14 cellular contexts compared by ENCODE assay signal in genomic region chr1:151661728-151662127, GRCh38. TPM values are rescaled to one million over a fixed set of nuclear protein-coding genes. Genes with fewer than 3 reads are reported as not detected.
DNase-seq lines count a peak whose midpoint lies in the region; ATAC-seq and TF ChIP-seq lines count a peak whose summit lies in the region.
"Had no signal": no experiment of that assay in that cellular context is flagged by ENCODE, and none has a peak within 500 bp of the region (broad histone marks: within the 10 kb centered on the region; RNA-seq: fewer than 3 reads in every experiment).

No MANE protein-coding gene starts in this region.

- peaks cover 5 to 12% of the 10 kb centered on the region in 2 donors for H3K4me1 ChIP-seq in duodenal mucosa (ENCODE audit: control insufficient read depth in 1 of 2, insufficient read depth in 2 of 2, low read length in 2 of 2)

- CTCF ChIA-PET in activated CD8-positive, alpha-beta memory T cell treated with anti-CD3 and anti-CD28 coated beads, Interleukin-2, amount 10 ng/mL, durations not matched to agents 7 days and 5 days (lab: Charles Lee), result interaction anchor here (1.1 kb wide), 1 partner anchor 68 kb away, joined by 3 read pairs; no protein-coding TSS in a partner anchor

- H3K4me3 ChIP-seq in duodenal mucosa (ENCODE audit: low read depth in 1 of 2, low read length in 2 of 2), result peak overlapping the region; percentile 27 to 40
- H3K4me3 ChIP-seq: MG63, PC-9, tibial nerve had no signal

- peaks cover 8% of the 10 kb centered on the region for H3K4me1 Mint-ChIP-seq in activated CD8-positive, alpha-beta memory T cell treated with anti-CD3 and anti-CD28 coated beads, Interleukin-2, amount 10 ng/mL, durations not matched to agents 7 days and 5 days
- peaks cover 7% of the 10 kb centered on the region for H3K4me1 Mint-ChIP-seq in stimulated activated effector memory CD8-positive, alpha-beta T cell treated with anti-CD3 and anti-CD28 coated beads, Interleukin-12 subunit alpha, Interleukin-12 subunit beta, amount 100 ng/mL, for 72 hours

- peaks cover 16% of the 10 kb centered on the region for H3K36me3 Mint-ChIP-seq in activated CD8-positive, alpha-beta memory T cell treated with anti-CD3 and anti-CD28 coated beads, Interleukin-2, amount 10 ng/mL, durations not matched to agents 7 days and 5 days
- H3K36me3 Mint-ChIP-seq in stimulated activated effector memory CD8-positive, alpha-beta T cell treated with anti-CD3 and anti-CD28 coated beads, Interleukin-12 subunit alpha, Interleukin-12 subunit beta, amount 100 ng/mL, for 72 hours, result peaks cover 69% of the 10 kb centered on the region

- H3K27me3 ChIP-seq in duodenal mucosa (ENCODE audit: control insufficient read depth in 1 of 2, insufficient read depth in 2 of 2, low read length in 2 of 2), result no peaks in the 10 kb centered on the region
- H3K27me3 ChIP-seq: MG63, tibial nerve had no signal

- ATAC-seq in activated CD8-positive, alpha-beta memory T cell treated with anti-CD3 and anti-CD28 coated beads, Interleukin-2, amount 10 ng/mL, durations not matched to agents 7 days and 5 days, result no peak
- ATAC-seq in stimulated activated effector memory CD8-positive, alpha-beta T cell treated with anti-CD3 and anti-CD28 coated beads, Interleukin-12 subunit alpha, Interleukin-12 subunit beta, amount 100 ng/mL, for 72 hours, result no peak
- no peak for ATAC-seq in GM18505 (IDR thresholded peaks at IDR 0.05; ENCODE audit: unreplicated experiment)
- ATAC-seq: left cardiac atrium had no signal

- H3K9ac ChIP-seq in duodenal mucosa (ENCODE audit: low read depth in 1 of 2, low read length in 2 of 2), result peak overlapping the region in 1 of 2 donors; percentile 11

- no peak for DNase-seq in activated CD8-positive, alpha-beta memory T cell treated with anti-CD3 and anti-CD28 coated beads, Interleukin-2, amount 10 ng/mL, durations not matched to agents 7 days and 5 days
- no peak for DNase-seq in activated CD8-positive, alpha-beta memory T cell treated with anti-CD3 and anti-CD28 coated beads, Interleukin-2, amount 50 U/mL, for 48 hours
- DNase-seq in SKM-1 (lab: John Stamatoyannopoulos, UW; ENCODE audit: unreplicated experiment) (peak; percentile 75), kidney tubule cell (ENCODE audit: low spot score) (no peak), DMS153 treated with DMSO at 0.1 percent for 48 hours (lab: John Stamatoyannopoulos, UW; ENCODE audit: unreplicated experiment) (no peak)
- no peak for DNase-seq in stimulated activated effector memory CD8-positive, alpha-beta T cell treated with anti-CD3 and anti-CD28 coated beads, Interleukin-12 subunit alpha, Interleukin-12 subunit beta, amount 100 ng/mL, for 72 hours (ENCODE audit: low spot score in 2 of 2)
- DNase-seq: DMS79, left cardiac atrium, MG63, PC-9 had no signal

- H3K36me3 ChIP-seq in duodenal mucosa (ENCODE audit: control insufficient read depth in 1 of 2, insufficient read depth in 2 of 2, low read length in 2 of 2), result peaks cover 0 to 19% of the 10 kb centered on the region in 2 donors

- no peak overlapping the region for H3K4me3 Mint-ChIP-seq in activated CD8-positive, alpha-beta memory T cell treated with anti-CD3 and anti-CD28 coated beads, Interleukin-2, amount 10 ng/mL, durations not matched to agents 7 days and 5 days
- no peak overlapping the region for H3K4me3 Mint-ChIP-seq in stimulated activated effector memory CD8-positive, alpha-beta T cell treated with anti-CD3 and anti-CD28 coated beads, Interleukin-12 subunit alpha, Interleukin-12 subunit beta, amount 100 ng/mL, for 72 hours
- H3K4me3 Mint-ChIP-seq: T-helper 1 cell treated with Interleukin-12 subunit alpha and Interleukin-12 subunit beta and Interleukin-4 antibody, amounts not matched to agents 30 μg/mL and 1 μg/mL, for 36 hours had no signal

- no peaks in the 10 kb centered on the region for H3K27me3 Mint-ChIP-seq in activated CD8-positive, alpha-beta memory T cell treated with anti-CD3 and anti-CD28 coated beads, Interleukin-2, amount 10 ng/mL, durations not matched to agents 7 days and 5 days

- no peaks in the 10 kb centered on the region for H3K9me3 Mint-ChIP-seq in activated CD8-positive, alpha-beta memory T cell treated with anti-CD3 and anti-CD28 coated beads, Interleukin-2, amount 10 ng/mL, durations not matched to agents 7 days and 5 days (ENCODE audit: low read depth)
- H3K9me3 Mint-ChIP-seq in stimulated activated effector memory CD8-positive, alpha-beta T cell treated with anti-CD3 and anti-CD28 coated beads, Interleukin-12 subunit alpha, Interleukin-12 subunit beta, amount 100 ng/mL, for 72 hours, result no peaks in the 10 kb centered on the region
- H3K9me3 Mint-ChIP-seq: T-helper 1 cell treated with Interleukin-12 subunit alpha and Interleukin-12 subunit beta and Interleukin-4 antibody, amounts not matched to agents 30 μg/mL and 1 μg/mL, for 36 hours had no signal

- H3K9me3 ChIP-seq in duodenal mucosa (ENCODE audit: control insufficient read depth in 1 of 2, low read length in 2 of 2), result no peaks in the 10 kb centered on the region
- H3K9me3 ChIP-seq: MG63, tibial nerve had no signal

- peak overlapping the region; percentile 1 for H3K27ac Mint-ChIP-seq in activated CD8-positive, alpha-beta memory T cell treated with anti-CD3 and anti-CD28 coated beads, Interleukin-2, amount 10 ng/mL, durations not matched to agents 7 days and 5 days
- peak overlapping the region; percentile 53 for H3K27ac Mint-ChIP-seq in stimulated activated effector memory CD8-positive, alpha-beta T cell treated with anti-CD3 and anti-CD28 coated beads, Interleukin-12 subunit alpha, Interleukin-12 subunit beta, amount 100 ng/mL, for 72 hours
- H3K27ac Mint-ChIP-seq: T-helper 1 cell treated with Interleukin-12 subunit alpha and Interleukin-12 subunit beta and Interleukin-4 antibody, amounts not matched to agents 30 μg/mL and 1 μg/mL, for 36 hours had no signal

- TF ChIP-seq POLR2A in GM18505 (IDR thresholded peaks at IDR 0.05; ENCODE audit: borderline replicate concordance, extremely low read depth, insufficient read depth, insufficient read length), result no peak

- no peak overlapping the region for H3K27ac ChIP-seq in duodenal mucosa (ENCODE audit: low read depth, low read length)
- H3K27ac ChIP-seq: PC-9, tibial nerve had no signal

RNA-seq across cellular contexts. Expression of gene SNX27, which starts 49.9 kb away (rescaled TPM):
- 10 to 100 TPM; 26.0 to 27.7 TPM for total RNA-seq in activated CD8-positive, alpha-beta memory T cell treated with anti-CD3 and anti-CD28 coated beads, Interleukin-2, amount 10 ng/mL, durations not matched to agents 7 days and 5 days

RNA-seq across cellular contexts. Expression of gene CELF3, which starts 54.9 kb away (rescaled TPM):
- total RNA-seq in activated CD8-positive, alpha-beta memory T cell treated with anti-CD3 and anti-CD28 coated beads, Interleukin-2, amount 10 ng/mL, durations not matched to agents 7 days and 5 days, result not detected
- total RNA-seq: left cardiac atrium, PC-9, tibial nerve had no signal

RNA-seq across cellular contexts. Expression of gene RIIAD1, which starts 59.6 kb away (rescaled TPM):
- total RNA-seq in activated CD8-positive, alpha-beta memory T cell treated with anti-CD3 and anti-CD28 coated beads, Interleukin-2, amount 10 ng/mL, durations not matched to agents 7 days and 5 days, result not detected
- total RNA-seq: PC-9, tibial nerve had no signal
